Comparison of ENCODE assay signal across 20 cellular contexts in the genomic region with DNA sequence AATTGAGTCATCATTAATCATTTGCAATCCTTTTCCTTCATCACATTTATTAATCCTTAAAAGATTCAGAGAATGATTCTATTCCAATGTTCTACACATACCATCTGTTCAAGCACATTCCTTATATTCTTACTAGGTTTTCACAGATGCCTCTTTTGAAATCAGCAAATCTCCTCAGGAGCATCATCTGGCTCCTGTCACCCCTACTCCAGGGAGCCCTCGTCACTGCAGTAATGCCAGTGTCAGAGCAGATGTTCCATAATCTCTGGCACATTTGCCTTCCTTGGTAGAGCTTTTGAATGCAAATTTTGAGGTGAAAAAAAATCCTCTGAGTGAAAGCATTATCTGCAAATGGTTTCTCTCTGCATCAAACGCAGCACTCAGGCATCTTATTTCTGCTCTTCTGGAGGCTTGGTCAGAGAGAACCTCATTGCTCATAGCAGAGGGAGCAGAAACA. TPM values are rescaled to one million over a fixed set of nuclear protein-coding genes. Genes with fewer than 3 reads are reported as not detected.
DNase-seq lines count a peak whose midpoint lies in the region; ATAC-seq, FAIRE-seq and TF ChIP-seq lines count a peak whose summit lies in the region.
"Had no signal": no experiment of that assay in that cellular context is flagged by ENCODE, and none has a peak within 500 bp of the region (broad histone marks: within the 10 kb centered on the region; RNA-seq: fewer than 3 reads in every experiment).

No MANE protein-coding gene starts in this region.

- no peaks in the 10 kb centered on the region for H4K20me1 ChIP-seq in SK-N-SH (ENCODE audit: insufficient read depth)

- H4K8ac ChIP-seq in mesenchymal stem cell (ENCODE audit: low read length) = no peak overlapping the region

- H3K9ac ChIP-seq in SK-N-SH (no peak overlapping the region), mesenchymal stem cell (ENCODE audit: low read length) (no peak overlapping the region)

- H3K9me3 ChIP-seq in SK-N-SH (no peaks in the 10 kb centered on the region), mesenchymal stem cell (ENCODE audit: control insufficient read depth, low read length) (no peaks in the 10 kb centered on the region), ovary (no peaks in the 10 kb centered on the region), MG63 (no peaks in the 10 kb centered on the region)
- H3K9me3 ChIP-seq: A549 had no signal

- H3K4me3 ChIP-seq in SK-N-SH (ENCODE audit: low read depth in 2 of 2, low read length in 1 of 2) = no peak overlapping the region
- no peak overlapping the region for H3K4me3 ChIP-seq in mesenchymal stem cell (ENCODE audit: insufficient read depth in 1 of 2, low read depth in 1 of 2, low read length in 2 of 2)
- no peak overlapping the region for H3K4me3 ChIP-seq in ovary
- H3K4me3 ChIP-seq in MG63 = no peak overlapping the region
- H3K4me3 ChIP-seq: A549 had no signal

- no peak overlapping the region for H3K4ac ChIP-seq in mesenchymal stem cell (ENCODE audit: low read depth in 1 of 2, low read length in 2 of 2)

- TF ChIP-seq RAD21 in SK-N-SH (IDR thresholded peaks at IDR 0.05; ENCODE audit: low read length) = peak; percentile 20; the same call in 1 of the 2 replicates

- ATAC-seq in GM21390 (IDR thresholded peaks at IDR 0.05; ENCODE audit: unreplicated experiment) = peak; percentile 64
- peak; percentile 58 for ATAC-seq in HG03342 (IDR thresholded peaks at IDR 0.05; ENCODE audit: unreplicated experiment)
- ATAC-seq: A549; activated T-cell treated with anti-CD3 and anti-CD28 coated beads, Interleukin-2, amount 50 U/mL, for 72 hours had no signal

- no peak overlapping the region for H2BK12ac ChIP-seq in mesenchymal stem cell (ENCODE audit: low read length in 2 of 2)

- peak in 1 of 2 experiments; percentile 74; a peak in 1 of 4 replicates for TF ChIP-seq EP300 in SK-N-SH (IDR thresholded peaks at IDR 0.05; ENCODE audit: borderline replicate concordance in 1 of 2, low read depth in 1 of 2, low read length in 1 of 2)
- no peak for TF ChIP-seq EP300 in ovary (IDR thresholded peaks at IDR 0.05)

- CTCF ChIA-PET in SK-N-SH (lab: Yijun Ruan, JAX) = interaction anchor here (0.6 to 1.3 kb wide), 3 partner anchors 31 to 577 kb away, joined by 3 to 4 read pairs (median 3); no protein-coding TSS in a partner anchor

- no peak for TF ChIP-seq POLR2A in ovary (IDR thresholded peaks at IDR 0.05)

- H3K4me1 ChIP-seq in SK-N-SH (ENCODE audit: control insufficient read depth in 1 of 2, insufficient read depth in 2 of 2, low read depth in 1 of 2, low read length in 1 of 2) (peaks cover 0 to 9% of the 10 kb centered on the region in 2 experiments; a peak in 2 of 4 replicates), mesenchymal stem cell (ENCODE audit: control insufficient read depth, insufficient read depth, low read depth, low read length) (no peaks in the 10 kb centered on the region), ovary (ENCODE audit: insufficient read depth) (no peaks in the 10 kb centered on the region)
- H3K4me1 ChIP-seq: A549 had no signal

- no peak overlapping the region for H2AK5ac ChIP-seq in mesenchymal stem cell (ENCODE audit: low read length, severe bottlenecking)

- H3K27me3 ChIP-seq in SK-N-SH (ENCODE audit: insufficient read depth) = no peaks in the 10 kb centered on the region
- H3K27me3 ChIP-seq in mesenchymal stem cell (ENCODE audit: control insufficient read depth in 1 of 2, insufficient read depth in 1 of 2, low read length in 2 of 2) = no peaks in the 10 kb centered on the region
- no peaks in the 10 kb centered on the region for H3K27me3 ChIP-seq in ovary
- no peaks in the 10 kb centered on the region for H3K27me3 ChIP-seq in MG63

- DNase-seq in D721Med (ENCODE audit: insufficient read length, low spot score) = no peak
- peak; percentile 73 for DNase-seq in SK-N-SH
- no peak for DNase-seq in mesenchymal stem cell
- no peak for DNase-seq in ovary
- DNase-seq in MG63 = no peak
- no peak for DNase-seq in DMS114 treated with DMSO at 0.1 percent for 48 hours (lab: John Stamatoyannopoulos, UW; ENCODE audit: unreplicated experiment)
- DNase-seq: activated CD4-positive, alpha-beta T cell treated with anti-CD3 and anti-CD28 coated beads, Interleukin-2, amount 10 ng/mL, durations not matched to agents 24 days and 14 days; activated T-cell treated with anti-CD3 and anti-CD28 coated beads, Interleukin-2, amount 50 U/mL, for 72 hours; CD8-positive, alpha-beta memory T cell; midbrain; NK-92 treated with Interleukin-12 subunit alpha and Interleukin-12 subunit beta, amount 100 ng/mL, for 24 hours; occipital lobe; SIG-M5; small intestine; T1000 had no signal

- no peak overlapping the region for H3K18ac ChIP-seq in mesenchymal stem cell (ENCODE audit: low read depth in 1 of 2, low read length in 2 of 2)

- H3K14ac ChIP-seq in mesenchymal stem cell (ENCODE audit: low read length in 2 of 2) = no peak overlapping the region

- no peak overlapping the region for H2BK120ac ChIP-seq in mesenchymal stem cell (ENCODE audit: low read depth, low read length)

- H3K79me2 ChIP-seq in SK-N-SH (ENCODE audit: insufficient read depth) = no peaks in the 10 kb centered on the region

- H3K79me1 ChIP-seq in mesenchymal stem cell (replicated peaks; ENCODE audit: low read length, poor library complexity, severe bottlenecking) = no peaks in the 10 kb centered on the region

- FAIRE-seq in D721Med (lab: Jason Lieb, UNC) = peak; percentile 94
- FAIRE-seq: A549, islet of Langerhans, small intestine had no signal

- no peaks in the 10 kb centered on the region for H3K36me3 ChIP-seq in SK-N-SH (replicated peaks in 1 of 2; ENCODE audit: control insufficient read depth in 1 of 2, insufficient read depth in 2 of 2, low read length in 1 of 2)
- peaks cover 0 to 4% of the 10 kb centered on the region in 2 experiments for H3K36me3 ChIP-seq in mesenchymal stem cell (ENCODE audit: control insufficient read depth in 1 of 2, insufficient read depth in 2 of 2, low read depth in 1 of 2, low read length in 2 of 2)
- no peaks in the 10 kb centered on the region for H3K36me3 ChIP-seq in ovary
- H3K36me3 ChIP-seq in MG63 = no peaks in the 10 kb centered on the region

- no peak overlapping the region for H2AFZ ChIP-seq in SK-N-SH (ENCODE audit: low read depth)
- no peak overlapping the region for H2AFZ ChIP-seq in mesenchymal stem cell (ENCODE audit: low read depth, low read length)

- TF ChIP-seq CTCF in D721Med (IDR thresholded peaks at IDR 0.05; ENCODE audit: insufficient read depth, missing control alignments) (no peak), SK-N-SH (IDR thresholded peaks at IDR 0.05) (no peak), ovary (IDR thresholded peaks at IDR 0.05) (no peak)

- intact Hi-C loops in ovary (cut with DNase I) = no loop called here

- no peaks in the 10 kb centered on the region for H3F3A ChIP-seq in SK-N-SH (replicated peaks; ENCODE audit: insufficient read depth)

- H3K23ac ChIP-seq in mesenchymal stem cell (ENCODE audit: low read length in 2 of 2) = no peak overlapping the region

- H2BK5ac ChIP-seq in mesenchymal stem cell (ENCODE audit: low read depth, low read length, poor library complexity, severe bottlenecking) = no peak overlapping the region

- H3K4me2 ChIP-seq in SK-N-SH = no peak overlapping the region
- H3K4me2 ChIP-seq in mesenchymal stem cell (ENCODE audit: low read length, poor library complexity, severe bottlenecking) = no peak overlapping the region
- H3K4me2 ChIP-seq: A549 had no signal

- no peaks in the 10 kb centered on the region for H3K9me2 ChIP-seq in SK-N-SH

- POLR2A ChIA-PET in SK-N-SH (lab: Yijun Ruan, JAX) = interaction anchor here (0.7 kb wide), 1 partner anchor 559 kb away, joined by 3 read pairs; no protein-coding TSS in a partner anchor

- 26% methylated on average over 2 of the region's 2 CpGs for WGBS in SK-N-SH (ENCODE audit: low lambda C conversion rate)
- 86% methylated on average over 2 of the region's 2 CpGs for WGBS in mesenchymal stem cell
- 75 to 79% (median 77%) methylated on average over 2 of the region's 2 CpGs for WGBS in ovary, 3 donors

- H4K91ac ChIP-seq in mesenchymal stem cell (ENCODE audit: low read length) = no peak overlapping the region

- no peak overlapping the region for H2BK15ac ChIP-seq in mesenchymal stem cell (ENCODE audit: low read depth, poor library complexity, severe bottlenecking)

- peak overlapping the region in 1 of 2 experiments; percentile 79; a peak in 1 of 4 replicates for H3K27ac ChIP-seq in SK-N-SH (ENCODE audit: low read depth in 2 of 2, low read length in 1 of 2)
- H3K27ac ChIP-seq in mesenchymal stem cell (ENCODE audit: low read length, poor library complexity, severe bottlenecking) = no peak overlapping the region
- H3K27ac ChIP-seq in ovary = no peak overlapping the region
- H3K27ac ChIP-seq: A549, HL-60 had no signal

TF ChIP-seq in SK-N-SH, 30 proteins besides CTCF, POLR2A, EP300 and RAD21 (continues in another document):
- no peak for TF ChIP-seq GABPA (IDR thresholded peaks at IDR 0.05; ENCODE audit: low read depth)
- TF ChIP-seq, protein P1, sequence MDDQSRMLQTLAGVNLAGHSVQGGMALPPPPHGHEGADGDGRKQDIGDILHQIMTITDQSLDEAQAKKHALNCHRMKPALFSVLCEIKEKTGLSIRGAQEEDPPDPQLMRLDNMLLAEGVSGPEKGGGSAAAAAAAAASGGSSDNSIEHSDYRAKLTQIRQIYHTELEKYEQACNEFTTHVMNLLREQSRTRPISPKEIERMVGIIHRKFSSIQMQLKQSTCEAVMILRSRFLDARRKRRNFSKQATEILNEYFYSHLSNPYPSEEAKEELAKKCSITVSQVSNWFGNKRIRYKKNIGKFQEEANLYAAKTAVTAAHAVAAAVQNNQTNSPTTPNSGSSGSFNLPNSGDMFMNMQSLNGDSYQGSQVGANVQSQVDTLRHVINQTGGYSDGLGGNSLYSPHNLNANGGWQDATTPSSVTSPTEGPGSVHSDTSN (IDR thresholded peaks at IDR 0.05) = no peak
- peak; percentile 63 for TF ChIP-seq GATA2 (CRISPR knock-in tag; IDR thresholded peaks at IDR 0.05)
- TF ChIP-seq, protein P2, sequence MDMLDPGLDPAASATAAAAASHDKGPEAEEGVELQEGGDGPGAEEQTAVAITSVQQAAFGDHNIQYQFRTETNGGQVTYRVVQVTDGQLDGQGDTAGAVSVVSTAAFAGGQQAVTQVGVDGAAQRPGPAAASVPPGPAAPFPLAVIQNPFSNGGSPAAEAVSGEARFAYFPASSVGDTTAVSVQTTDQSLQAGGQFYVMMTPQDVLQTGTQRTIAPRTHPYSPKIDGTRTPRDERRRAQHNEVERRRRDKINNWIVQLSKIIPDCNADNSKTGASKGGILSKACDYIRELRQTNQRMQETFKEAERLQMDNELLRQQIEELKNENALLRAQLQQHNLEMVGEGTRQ (IDR thresholded peaks at IDR 0.05; ENCODE audit: borderline replicate concordance, low read depth, low read length) = no peak
- peak; percentile 44; the same call in 1 of the 2 replicates for TF ChIP-seq MXI1 (IDR thresholded peaks at IDR 0.05; ENCODE audit: low read depth, low read length)

RNA-seq across cellular contexts. Expression of a gene that starts 7.6 kb away (rescaled TPM):
- polyA plus RNA-seq in SK-N-SH (2012; rRNA removed) (not detected in 2 replicates), ovary (not detected)
- polyA plus RNA-seq in SK-N-SH (2012; cell fraction: cytosol; rRNA removed) = not detected in 2 replicates
- polyA plus RNA-seq in SK-N-SH (2012; cell fraction: nucleus; rRNA removed) = not detected in 2 replicates
- not detected for polyA plus RNA-seq in mesenchymal stem cell (2013, experiment 1 of 2)
- not detected for polyA plus RNA-seq in mesenchymal stem cell (2013, experiment 2 of 2)
- total RNA-seq in ovary = not detected
- not detected in 2 replicates for total RNA-seq in MG63 (2014; rRNA removed; shearing (Covaris generic); ENCODE audit: low replicate concordance)
- total RNA-seq: activated CD4-positive, alpha-beta T cell treated with anti-CD3 and anti-CD28 coated beads, Interleukin-2, amount 10 ng/mL, durations not matched to agents 24 days and 14 days; activated T-cell treated with anti-CD3 and anti-CD28 coated beads, Interleukin-2, amount 50 U/mL, for 72 hours; CD8-positive, alpha-beta memory T cell; occipital lobe had no signal
- polyA plus RNA-seq: A549; CD8-positive, alpha-beta memory T cell; small intestine had no signal
